In the genomic region with DNA sequence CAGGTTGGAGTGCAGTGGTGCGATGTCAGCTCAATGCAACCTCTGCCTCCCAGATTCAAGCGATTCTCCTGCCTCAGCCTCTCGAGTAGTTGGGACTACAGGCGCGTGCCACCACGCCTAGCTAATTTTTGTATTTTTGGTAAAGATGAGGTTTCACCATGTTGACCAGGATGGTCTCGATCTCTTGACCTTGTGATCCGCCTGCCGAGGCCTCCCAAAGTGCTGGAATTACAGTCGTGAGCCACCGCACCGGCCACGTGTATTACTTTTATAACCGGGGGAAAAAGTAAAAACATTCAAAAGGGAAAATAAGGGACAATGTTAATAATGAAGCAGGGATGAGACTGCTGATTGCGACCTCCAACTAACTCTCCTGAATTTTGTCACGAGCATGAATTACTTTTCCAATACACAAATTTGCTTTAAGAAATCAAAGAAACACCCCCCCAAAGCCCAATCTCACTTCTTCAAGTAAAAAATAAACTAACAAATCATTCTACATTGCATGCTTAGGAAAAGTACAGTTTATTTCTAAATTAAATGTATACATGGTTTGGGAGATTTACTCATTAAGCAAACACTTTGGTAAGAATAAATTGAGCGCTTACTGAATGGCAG, we compare ENCODE assay signal across 8 cellular contexts. TPM values are rescaled to one million over a fixed set of nuclear protein-coding genes. Genes with fewer than 3 reads are reported as not detected.
DNase-seq lines count a peak whose midpoint lies in the region; ATAC-seq and TF ChIP-seq lines count a peak whose summit lies in the region.

No MANE protein-coding gene starts in this region.

- H3K14ac ChIP-seq in trophoblast cell (ENCODE audit: low read length) = no peak overlapping the region

- H2BK120ac ChIP-seq in trophoblast cell (ENCODE audit: insufficient read depth, low read length, poor library complexity) = peak overlapping the region; percentile 80

- H2BK12ac ChIP-seq in trophoblast cell (ENCODE audit: low read length) = peak overlapping the region; percentile 71

- H4K20me1 ChIP-seq in DOHH2 (ENCODE audit: control insufficient read depth, insufficient read depth, low read depth, low read length) = peaks cover 27% of the 10 kb centered on the region

- H3K9me3 ChIP-seq in DOHH2 (ENCODE audit: control insufficient read depth, insufficient read depth, low read length) (no peaks in the 10 kb centered on the region), SK-N-MC (ENCODE audit: low read depth, low read length) (no peaks in the 10 kb centered on the region), esophagus (ENCODE audit: control insufficient read depth in 2 of 2, insufficient read depth in 1 of 2, low read depth in 1 of 2, low read length in 1 of 2) (no peaks in the 10 kb centered on the region), trophoblast cell (ENCODE audit: insufficient read depth, low read depth, low read length) (no peaks in the 10 kb centered on the region)

- H3K27ac ChIP-seq in DOHH2 (ENCODE audit: low read depth, low read length) (no peak overlapping the region; the same call in 1 of the 2 replicates), SK-N-MC (peak overlapping the region; percentile 96), esophagus (ENCODE audit: low read depth in 2 of 2, low read length in 1 of 2) (peak overlapping the region; percentile 90 to 92), trophoblast cell (ENCODE audit: low read depth, low read length) (no peak overlapping the region)

- no peak overlapping the region for H2AFZ ChIP-seq in trophoblast cell (ENCODE audit: insufficient read depth, low read length, poor library complexity)

- H4K91ac ChIP-seq in trophoblast cell (ENCODE audit: low read depth, low read length) = peak overlapping the region; percentile 76

- peak overlapping the region; percentile 59 for H4K12ac ChIP-seq in trophoblast cell (ENCODE audit: low read depth, low read length)

- H3K79me2 ChIP-seq in DOHH2 (ENCODE audit: control insufficient read depth, low read length) (peaks cover 44% of the 10 kb centered on the region), trophoblast cell (ENCODE audit: control insufficient read depth, insufficient read depth, low read length, poor library complexity) (peaks cover 17% of the 10 kb centered on the region)

- TF ChIP-seq CTCF in DOHH2 (IDR thresholded peaks at IDR 0.05; ENCODE audit: low read depth, low read length, poor library complexity, severe bottlenecking) = no peak

- no peaks in the 10 kb centered on the region for H3F3A ChIP-seq in DOHH2 (ENCODE audit: control insufficient read depth, insufficient read depth)

- H3K27me3 ChIP-seq in DOHH2 (ENCODE audit: control insufficient read depth, low read length) (no peaks in the 10 kb centered on the region), esophagus (ENCODE audit: control insufficient read depth in 1 of 2, insufficient read depth in 2 of 2, low read length in 2 of 2) (no peaks in the 10 kb centered on the region), trophoblast cell (ENCODE audit: insufficient read depth, low read length) (no peaks in the 10 kb centered on the region)

- H3K9ac ChIP-seq in SK-N-MC (ENCODE audit: insufficient read length) (peak overlapping the region; percentile 93), trophoblast cell (ENCODE audit: low read length) (no peak overlapping the region)

- ATAC-seq in GM21360 (IDR thresholded peaks at IDR 0.05; ENCODE audit: unreplicated experiment) = no peak

- H3K36me3 ChIP-seq in DOHH2 (ENCODE audit: control insufficient read depth, low read length) (peaks cover 39% of the 10 kb centered on the region), SK-N-MC (ENCODE audit: insufficient read depth, low read length) (peaks cover 33% of the 10 kb centered on the region), esophagus (ENCODE audit: control insufficient read depth in 2 of 2, insufficient read depth in 2 of 2, low read length in 1 of 2) (no peaks in the 10 kb centered on the region), trophoblast cell (ENCODE audit: control insufficient read depth in 1 of 2, insufficient read depth in 2 of 2, low read length in 2 of 2) (peaks cover 2 to 9% of the 10 kb centered on the region in 2 experiments)

- peak overlapping the region; percentile 74 for H4K8ac ChIP-seq in trophoblast cell (ENCODE audit: low read depth, low read length)

- DNase-seq in SK-N-MC (ENCODE audit: low read depth, low spot score) (no peak), trophoblast cell (no peak), retina (no peak), COR-L47 (lab: John Stamatoyannopoulos, UW) (no peak), NCI-H187 treated with DMSO at 0.1 percent for 48 hours (lab: John Stamatoyannopoulos, UW) (no peak)

- H3K4me1 ChIP-seq in DOHH2 (ENCODE audit: control insufficient read depth, low read length) (peaks cover 36% of the 10 kb centered on the region), esophagus (ENCODE audit: control insufficient read depth in 2 of 2, insufficient read depth in 2 of 2, low read length in 1 of 2) (peaks cover 0 to 3% of the 10 kb centered on the region in 2 donors), trophoblast cell (ENCODE audit: control insufficient read depth in 1 of 2, insufficient read depth in 2 of 2, low read length in 2 of 2) (peaks cover 1 to 7% of the 10 kb centered on the region in 2 experiments)

- H3K79me1 ChIP-seq in trophoblast cell (ENCODE audit: low read length) = peaks cover 16% of the 10 kb centered on the region

- peak overlapping the region; percentile 98 for H3K4me3 ChIP-seq in DOHH2 (ENCODE audit: low read length)
- peak overlapping the region; percentile 83 for H3K4me3 ChIP-seq in SK-N-MC
- peak overlapping the region in 1 of 2 donors; percentile 93 for H3K4me3 ChIP-seq in esophagus (ENCODE audit: low read depth in 1 of 2, low read length in 2 of 2)
- no peak overlapping the region for H3K4me3 ChIP-seq in trophoblast cell (ENCODE audit: low read depth, low read length)

- no peak overlapping the region for H2AK5ac ChIP-seq in trophoblast cell (ENCODE audit: low read length)

- no peak overlapping the region for H3K23ac ChIP-seq in trophoblast cell (ENCODE audit: low read length)

- peak overlapping the region; percentile 35 for H3K18ac ChIP-seq in trophoblast cell (ENCODE audit: low read length)

- H3K4ac ChIP-seq in trophoblast cell (ENCODE audit: low read depth, low read length) = no peak overlapping the region

- no peaks in the 10 kb centered on the region for H3K9me2 ChIP-seq in DOHH2 (replicated peaks; ENCODE audit: control insufficient read depth, low read length)

- WGBS in esophagus, 2 donors = 81 to 86% methylated on average over 17 of the region's 17 CpGs
- no CpG with 5 or more reads among the region's 17 CpGs for WGBS in trophoblast cell (ENCODE audit: extremely low coverage, insufficient coverage, insufficient read length)

- H3K4me2 ChIP-seq in DOHH2 (ENCODE audit: low read length) (peak overlapping the region; percentile 79), trophoblast cell (ENCODE audit: low read length) (peak overlapping the region; percentile 51)

- H2BK5ac ChIP-seq in trophoblast cell (ENCODE audit: low read depth, low read length, poor library complexity) = peak overlapping the region; percentile 38

RNA-seq across cellular contexts. Expression of a gene that starts 0.6 kb away (rescaled TPM):
- polyA plus RNA-seq in esophagus = 1 to 10 TPM in 1 of 2 donors, under 1 TPM in 1; 0.86 to 1.8 TPM
- 28.0 and 28.3 TPM in 2 replicates for polyA plus RNA-seq in trophoblast cell (2013)

RNA-seq across cellular contexts. Expression of a gene that starts 0.6 kb away (rescaled TPM):
- 10 to 100 TPM; 35.8 to 38.3 TPM for polyA plus RNA-seq in esophagus
- polyA plus RNA-seq in trophoblast cell (2013) = 109 and 113 TPM in 2 replicates

RNA-seq across cellular contexts. Expression of a gene that starts 29.9 kb away (rescaled TPM):
- polyA plus RNA-seq in esophagus = under 1 TPM; 0.14 to 0.16 TPM
- 0.14 and 0.21 TPM in 2 replicates for polyA plus RNA-seq in trophoblast cell (2013)

Comparison
In these comparisons a context has a peak if more than half of its experiments do, and no peak if none do; other contexts are left out.
1. H3K27ac ChIP-seq: peak in SK-N-MC (single experiment) and esophagus (2 of 2); none in DOHH2 (single experiment) and trophoblast cell (single experiment).